22 cellular contexts compared by ENCODE assay signal in genomic region chr2:69422198-69422597, GRCh38. TPM values are rescaled to one million over a fixed set of nuclear protein-coding genes. Genes with fewer than 3 reads are reported as not detected.
DNase-seq lines count a peak whose midpoint lies in the region; ATAC-seq, FAIRE-seq and TF ChIP-seq lines count a peak whose summit lies in the region.
"Had no signal": no experiment of that assay in that cellular context is flagged by ENCODE, and none has a peak within 500 bp of the region (broad histone marks: within the 10 kb centered on the region; RNA-seq: fewer than 3 reads in every experiment).

No MANE protein-coding gene starts in this region.

- no peak for TF ChIP-seq POLR2A in HepG2 (IDR thresholded peaks at IDR 0.05; ENCODE audit: insufficient read depth in 1 of 2, low read depth in 2 of 2, low read length in 2 of 2)

- TF ChIP-seq EP300 in HepG2 (IDR thresholded peaks at IDR 0.05; ENCODE audit: low read depth in 2 of 2, low read length in 2 of 2): no peak
- no peak for TF ChIP-seq EP300 in HepG2 (CRISPR knock-in tag; IDR thresholded peaks at IDR 0.05; ENCODE audit: borderline replicate concordance)

- in situ Hi-C loops in HepG2 (cut with HindIII; ENCODE audit: extremely low pct_ligation_motif_present, low pct_unique_long_range_greater_than_20kb): no loop called here

- CTCF ChIA-PET in HepG2 (lab: Yijun Ruan, JAX; ENCODE audit: low intra/inter-chr PET ratio, low total read pairs): no interaction called here

- TF ChIP-seq RAD21 in HepG2 (CRISPR knock-in tag; IDR thresholded peaks at IDR 0.05): no peak

- peaks cover 10 to 56% (median 25%) of the 10 kb centered on the region in 5 donors for H3K36me3 ChIP-seq in subcutaneous abdominal adipose tissue (ENCODE audit: control insufficient read depth in 5 of 5, insufficient read depth in 5 of 5, low read length in 5 of 5)
- peaks cover 11 to 31% of the 10 kb centered on the region in 2 experiments; a peak in 4 of 5 replicates for H3K36me3 ChIP-seq in HepG2 (replicated peaks in 1 of 2; ENCODE audit: control insufficient read depth in 1 of 2, insufficient read depth in 2 of 2, low read length in 2 of 2)
- H3K36me3 ChIP-seq: BE2C had no signal

- POLR2A ChIA-PET in HepG2 (lab: Yijun Ruan, JAX): interaction anchor here (1.2 kb wide), 1 partner anchor 15 kb away, joined by 3 read pairs; the partner anchor contains the start of gene NFU1

- no peaks in the 10 kb centered on the region for H3K79me2 ChIP-seq in HepG2 (ENCODE audit: insufficient read depth, low read length)

- no peak overlapping the region for H2AFZ ChIP-seq in HepG2 (ENCODE audit: low read length)
- H2AFZ ChIP-seq: PC-9 had no signal

- no TSS peak for BruUV-seq in HepG2 (replicated peaks; lab: Mats Ljungman, UMichigan)

- no peaks in the 10 kb centered on the region for H3K9me3 Mint-ChIP-seq in activated T-cell treated with anti-CD3 and anti-CD28 coated beads, Interleukin-2, amount 50 U/mL, for 24 hours
- H3K9me3 Mint-ChIP-seq: CD8-positive, alpha-beta memory T cell had no signal

- intact Hi-C loops in HepG2 (cut with micrococcal nuclease; ENCODE audit: unreplicated experiment): no loop called here

- H3K27me3 ChIP-seq in subcutaneous abdominal adipose tissue (ENCODE audit: control insufficient read depth in 5 of 5, insufficient read depth in 4 of 5, low read length in 5 of 5) (no peaks in the 10 kb centered on the region), HepG2 (ENCODE audit: control insufficient read depth in 1 of 2, insufficient read depth in 2 of 2, low read length in 2 of 2) (no peaks in the 10 kb centered on the region; a peak in 1 of 5 replicates)
- H3K27me3 ChIP-seq: BE2C had no signal

- no peaks in the 10 kb centered on the region for H4K20me1 ChIP-seq in HepG2 (ENCODE audit: insufficient read depth, low read length)

- peak; percentile 36 for FAIRE-seq in colon (lab: Jason Lieb, UNC)
- no peak for FAIRE-seq in HepG2 (lab: Jason Lieb, UNC)
- FAIRE-seq: D721Med, H1 had no signal

- no peak overlapping the region for H3K4me2 ChIP-seq in HepG2 (ENCODE audit: low read depth, low read length)
- H3K4me2 ChIP-seq: PC-9 had no signal

- ATAC-seq in HG02885 (IDR thresholded peaks at IDR 0.05; ENCODE audit: poor library complexity, unreplicated experiment) (no peak), HG03460 (IDR thresholded peaks at IDR 0.05; ENCODE audit: unreplicated experiment) (no peak), HepG2 (no peak)

- peak overlapping the region; percentile 10 for H3K27ac ChIP-seq in subcutaneous abdominal adipose tissue (ENCODE audit: low read depth, low read length)
- H3K27ac ChIP-seq in HepG2 (ENCODE audit: extremely low read length, insufficient read depth, low read length): no peak overlapping the region
- H3K27ac ChIP-seq: PC-9, RWPE1 had no signal

- peak overlapping the region; percentile 64 for H3K27ac Mint-ChIP-seq in activated T-cell treated with anti-CD3 and anti-CD28 coated beads, Interleukin-2, amount 50 U/mL, for 24 hours

- H3K27me3 Mint-ChIP-seq in activated T-cell treated with anti-CD3 and anti-CD28 coated beads, Interleukin-2, amount 50 U/mL, for 24 hours: no peaks in the 10 kb centered on the region
- H3K27me3 Mint-ChIP-seq: CD8-positive, alpha-beta memory T cell had no signal

- H3K4me3 ChIP-seq in subcutaneous abdominal adipose tissue (ENCODE audit: low read depth in 1 of 5, low read length in 5 of 5) (no peak overlapping the region), HepG2 (replicated peaks in 1 of 3; ENCODE audit: insufficient read depth in 1 of 3, low read depth in 2 of 3, low read length in 3 of 3) (no peak overlapping the region)
- H3K4me3 ChIP-seq: PC-9 had no signal

- no peak for TF ChIP-seq CTCF in HepG2 (CRISPR knock-in tag; IDR thresholded peaks at IDR 0.05)

- H3K4me1 ChIP-seq in subcutaneous abdominal adipose tissue (ENCODE audit: control insufficient read depth in 5 of 5, insufficient read depth in 5 of 5, low read length in 5 of 5): no peaks in the 10 kb centered on the region
- no peaks in the 10 kb centered on the region for H3K4me1 ChIP-seq in HepG2 (ENCODE audit: insufficient read depth, low read length)
- H3K4me1 ChIP-seq: BE2C had no signal

- H3K9ac ChIP-seq in subcutaneous abdominal adipose tissue (ENCODE audit: low read length in 5 of 5) (no peak overlapping the region), HepG2 (ENCODE audit: insufficient read depth, low read depth, low read length) (no peak overlapping the region)

- H3K36me3 Mint-ChIP-seq in activated T-cell treated with anti-CD3 and anti-CD28 coated beads, Interleukin-2, amount 50 U/mL, for 24 hours (ENCODE audit: low read depth): peaks cover 53% of the 10 kb centered on the region

- H3K9me3 ChIP-seq in subcutaneous abdominal adipose tissue (ENCODE audit: control insufficient read depth in 5 of 5, low read length in 5 of 5): no peaks in the 10 kb centered on the region
- H3K9me3 ChIP-seq in HepG2 (ENCODE audit: low read length): no peaks in the 10 kb centered on the region
- H3K9me3 ChIP-seq: BE2C had no signal

- no peak for DNase-seq in activated T-cell treated with anti-CD3 and anti-CD28 coated beads, Interleukin-2, amount 50 U/mL, for 24 hours
- no peak for DNase-seq in activated T-cell treated with anti-CD3 and anti-CD28 coated beads, Interleukin-2, amount 50 U/mL, for 1 hour
- peak; percentile 12 for DNase-seq in OCI-M1 (lab: John Stamatoyannopoulos, UW)
- no peak for DNase-seq in HepG2 (ENCODE audit: low spot score)
- DNase-seq: BE2C; CD8-positive, alpha-beta memory T cell; DMS79; KG1; MV-4-11; NCI-H1417; NCI-H187 treated with DMSO at 0.1 percent for 48 hours; NCI-H226; NCI-H524; NCI-H82; PC-9 had no signal

- H3K4me1 Mint-ChIP-seq in activated T-cell treated with anti-CD3 and anti-CD28 coated beads, Interleukin-2, amount 50 U/mL, for 24 hours (ENCODE audit: low read depth): peaks cover 2% of the 10 kb centered on the region

- H3K4me3 Mint-ChIP-seq in activated T-cell treated with anti-CD3 and anti-CD28 coated beads, Interleukin-2, amount 50 U/mL, for 24 hours: no peak overlapping the region
- H3K4me3 Mint-ChIP-seq: CD8-positive, alpha-beta memory T cell had no signal

TF ChIP-seq in HepG2, 621 proteins besides CTCF, POLR2A, EP300 and RAD21:
- TF ChIP-seq E2F5 (CRISPR knock-in tag; conservative IDR thresholded peaks at IDR 0.05): no peak
- no peak for TF ChIP-seq SRY (CRISPR knock-in tag; IDR thresholded peaks at IDR 0.05)

RNA-seq across cellular contexts. Expression of gene NFU1, which starts 15.0 kb away (rescaled TPM):
- total RNA-seq in HepG2 (2016; rRNA removed; fragmentation: Illumina TruSeq; extraction: Trizol): 84.0 and 99.6 TPM in 2 replicates
- total RNA-seq in HepG2 (2016; cell fraction: cytosol; rRNA removed; fragmentation: Illumina TruSeq; extraction: Trizol; ENCODE audit: low read depth): 88.3 and 93.2 TPM in 2 replicates
- total RNA-seq in HepG2 (2016; cell fraction: insoluble cytoplasmic fraction; rRNA removed; fragmentation: Illumina TruSeq; extraction: Trizol): 83.8 and 107 TPM in 2 replicates
- 83.6 and 88.7 TPM in 2 replicates for total RNA-seq in HepG2 (2016; cell fraction: membrane; rRNA removed; fragmentation: Illumina TruSeq; extraction: Trizol)
- 35.6 and 35.8 TPM in 2 replicates for total RNA-seq in HepG2 (2016; cell fraction: nucleus; rRNA removed; fragmentation: Illumina TruSeq; extraction: Trizol)
- 28.1 and 39.1 TPM in 2 replicates for polyA plus RNA-seq in HepG2 (2011; rRNA removed)
- 23.1 and 28.7 TPM in 2 replicates for polyA plus RNA-seq in HepG2 (2011; cell fraction: cytosol; rRNA removed)
- 6.6 and 7.8 TPM in 2 replicates for polyA plus RNA-seq in HepG2 (2011; cell fraction: nucleus; rRNA removed)
- 58.4 and 80.4 TPM in 2 replicates for polyA plus RNA-seq in HepG2 (2012)
- polyA plus RNA-seq in HepG2 (2016; cell fraction: cytosol; fragmentation: Illumina TruSeq; extraction: Trizol; ENCODE audit: low read depth): 79.1 and 96.4 TPM in 2 replicates
- polyA plus RNA-seq in HepG2 (2016; cell fraction: insoluble cytoplasmic fraction; fragmentation: Illumina TruSeq; extraction: Trizol; ENCODE audit: low read depth): 89.4 and 94.3 TPM in 2 replicates
- 57.3 and 66.6 TPM in 2 replicates for polyA plus RNA-seq in HepG2 (2016; cell fraction: membrane; fragmentation: Illumina TruSeq; extraction: Trizol; ENCODE audit: low read depth)
- 42.0 and 48.4 TPM in 2 replicates for polyA plus RNA-seq in HepG2 (2016; cell fraction: nucleus; fragmentation: Illumina TruSeq; extraction: Trizol; ENCODE audit: insufficient read depth, low read depth)
- 3.3 and 4.8 TPM in 2 replicates for polyA minus RNA-seq in HepG2 (2011; rRNA and poly(A)+ RNA removed; ENCODE audit: low replicate concordance)
- polyA minus RNA-seq in HepG2 (2011; cell fraction: cytosol; rRNA and poly(A)+ RNA removed): 12.6 and 17.8 TPM in 2 replicates
- 11.5 and 12.2 TPM in 2 replicates for polyA minus RNA-seq in HepG2 (2011; cell fraction: nucleus; rRNA and poly(A)+ RNA removed)

RNA-seq across cellular contexts. Expression of gene GFPT1, which starts 35.2 kb away (rescaled TPM):
- 84.9 and 129 TPM in 2 replicates for total RNA-seq in HepG2 (2016; rRNA removed; fragmentation: Illumina TruSeq; extraction: Trizol)
- total RNA-seq in HepG2 (2016; cell fraction: cytosol; rRNA removed; fragmentation: Illumina TruSeq; extraction: Trizol; ENCODE audit: low read depth): 43.7 and 46.8 TPM in 2 replicates
- 85.1 and 124 TPM in 2 replicates for total RNA-seq in HepG2 (2016; cell fraction: insoluble cytoplasmic fraction; rRNA removed; fragmentation: Illumina TruSeq; extraction: Trizol)
- total RNA-seq in HepG2 (2016; cell fraction: membrane; rRNA removed; fragmentation: Illumina TruSeq; extraction: Trizol): 30.0 and 36.5 TPM in 2 replicates
- 48.9 and 54.4 TPM in 2 replicates for total RNA-seq in HepG2 (2016; cell fraction: nucleus; rRNA removed; fragmentation: Illumina TruSeq; extraction: Trizol)
- 19.7 and 24.0 TPM in 2 replicates for polyA plus RNA-seq in HepG2 (2011; rRNA removed)
- 13.6 and 21.7 TPM in 2 replicates for polyA plus RNA-seq in HepG2 (2011; cell fraction: cytosol; rRNA removed)
- polyA plus RNA-seq in HepG2 (2011; cell fraction: nucleus; rRNA removed): 9.3 and 13.1 TPM in 2 replicates
- polyA plus RNA-seq in HepG2 (2012): 40.9 and 53.4 TPM in 2 replicates
- 1.7 and 2.0 TPM in 2 replicates for polyA plus RNA-seq in HepG2 (2016; cell fraction: cytosol; fragmentation: Illumina TruSeq; extraction: Trizol; ENCODE audit: low read depth)
- polyA plus RNA-seq in HepG2 (2016; cell fraction: insoluble cytoplasmic fraction; fragmentation: Illumina TruSeq; extraction: Trizol; ENCODE audit: low read depth): 60.5 and 62.2 TPM in 2 replicates
- polyA plus RNA-seq in HepG2 (2016; cell fraction: membrane; fragmentation: Illumina TruSeq; extraction: Trizol; ENCODE audit: low read depth): 5.2 and 6.2 TPM in 2 replicates
- polyA plus RNA-seq in HepG2 (2016; cell fraction: nucleus; fragmentation: Illumina TruSeq; extraction: Trizol; ENCODE audit: insufficient read depth, low read depth): 40.7 and 46.5 TPM in 2 replicates
- polyA minus RNA-seq in HepG2 (2011; rRNA and poly(A)+ RNA removed; ENCODE audit: low replicate concordance): 9.1 and 29.8 TPM in 2 replicates
- 58.1 and 58.4 TPM in 2 replicates for polyA minus RNA-seq in HepG2 (2011; cell fraction: cytosol; rRNA and poly(A)+ RNA removed)
- 47.1 and 54.0 TPM in 2 replicates for polyA minus RNA-seq in HepG2 (2011; cell fraction: nucleus; rRNA and poly(A)+ RNA removed)
